1 cellular context compared by ENCODE assay signal in genomic region chr5:120769291-120769872, GRCh38.
A peak's percentile ranks its signal among the peaks of the same experiment; 100 is the strongest.
TF ChIP-seq lines count a peak whose summit lies in the region.

No MANE protein-coding gene starts in this region.

TF ChIP-seq in SK-N-SH, 30 proteins besides CTCF, POLR2A, EP300 and RAD21 (continued from another document):
- TF ChIP-seq IRF3 (IDR thresholded peaks at IDR 0.05; ENCODE audit: low read depth, low read length) (no peak), SMC3 (IDR thresholded peaks at IDR 0.05; ENCODE audit: low read depth, low read length) (no peak), TEAD4 (IDR thresholded peaks at IDR 0.05; ENCODE audit: borderline replicate concordance, insufficient read depth) (peak; percentile 67; the same call in 1 of the 2 replicates), TAF1 (IDR thresholded peaks at IDR 0.05; ENCODE audit: borderline replicate concordance, low read depth, low read length) (no peak), RFX5 (IDR thresholded peaks at IDR 0.05; ENCODE audit: low read length) (no peak), USF2 (IDR thresholded peaks at IDR 0.05; ENCODE audit: borderline replicate concordance, low read depth, low read length) (no peak)
